In the genomic region with DNA sequence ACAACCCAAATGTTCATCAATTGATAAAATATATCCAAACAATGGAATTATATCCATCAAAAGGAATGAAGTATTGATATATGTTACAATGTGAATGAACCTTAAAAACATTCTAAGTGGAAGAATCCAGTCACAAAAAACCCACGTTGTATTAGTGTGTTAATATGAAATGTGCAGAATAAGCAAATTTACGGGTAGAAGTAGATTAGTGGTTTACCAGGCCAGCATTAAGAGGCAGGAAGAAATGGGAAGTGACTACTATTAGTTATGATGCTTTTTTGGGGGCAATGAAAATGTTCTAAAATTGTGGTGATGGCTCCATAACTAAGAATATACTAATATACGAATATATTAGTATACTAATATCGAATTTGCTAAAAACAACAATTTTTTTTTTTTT, we compare ENCODE assay signal across 10 cellular contexts. TPM values are rescaled to one million over a fixed set of nuclear protein-coding genes. Genes with fewer than 3 reads are reported as not detected.
A peak's percentile ranks its signal among the peaks of the same experiment; 100 is the strongest.
DNase-seq lines count a peak whose midpoint lies in the region; ATAC-seq, FAIRE-seq and TF ChIP-seq lines count a peak whose summit lies in the region.
"Had no signal": no experiment of that assay in that cellular context is flagged by ENCODE, and none has a peak within 500 bp of the region (broad histone marks: within the 10 kb centered on the region; RNA-seq: fewer than 3 reads in every experiment).

No MANE protein-coding gene starts in this region.

- H3K36me3 Mint-ChIP-seq in Calu3 (ENCODE audit: insufficient read depth, unreplicated experiment), result peaks cover 19% of the 10 kb centered on the region
- peaks cover 15% of the 10 kb centered on the region for H3K36me3 Mint-ChIP-seq in natural killer cell treated with Interleukin-12 subunit alpha and Interleukin-12 subunit beta and Interleukin-15 and Interleukin-18, amount 100 ng/mL, for 72 hours

- H3K23ac ChIP-seq in IMR-90 (ENCODE audit: low read depth, low read length), result no peak overlapping the region

- no peak overlapping the region for H4K91ac ChIP-seq in IMR-90 (ENCODE audit: insufficient read depth, low read depth, low read length)

- H2AK9ac ChIP-seq in IMR-90 (replicated peaks; ENCODE audit: low read depth, low read length, poor library complexity), result no peak overlapping the region

- H3K27me3 Mint-ChIP-seq in Calu3 (ENCODE audit: unreplicated experiment), result no peaks in the 10 kb centered on the region
- no peaks in the 10 kb centered on the region for H3K27me3 Mint-ChIP-seq in natural killer cell treated with Interleukin-12 subunit alpha and Interleukin-12 subunit beta and Interleukin-15 and Interleukin-18, amount 100 ng/mL, for 72 hours

- H2BK15ac ChIP-seq in IMR-90 (ENCODE audit: low read depth, low read length), result no peak overlapping the region

- H3K9me3 Mint-ChIP-seq in Calu3 (ENCODE audit: low read depth, unreplicated experiment), result no peaks in the 10 kb centered on the region
- H3K9me3 Mint-ChIP-seq in natural killer cell treated with Interleukin-12 subunit alpha and Interleukin-12 subunit beta and Interleukin-15 and Interleukin-18, amount 100 ng/mL, for 72 hours, result peaks cover 4% of the 10 kb centered on the region

- peaks cover 30% of the 10 kb centered on the region for H3K79me2 ChIP-seq in K562 (ENCODE audit: control insufficient read depth, insufficient read depth, low read length)

- BruUV-seq in Calu3 (replicated peaks; lab: Mats Ljungman, UMichigan) (no TSS peak), IMR-90 (replicated peaks; lab: Mats Ljungman, UMichigan) (no TSS peak), K562 (replicated peaks; lab: Mats Ljungman, UMichigan) (no TSS peak)

- intact Hi-C loops in Calu3 (cut with micrococcal nuclease; ENCODE audit: unreplicated experiment), result no loop called here
- intact Hi-C loops in IMR-90 (cut with micrococcal nuclease), result loop anchor here (2.0 kb wide), 1 partner anchor 243 kb away; a partner anchor contains a TSS
- intact Hi-C loops in K562 (cut with micrococcal nuclease), result no loop called here

- no peak overlapping the region for H2AK5ac ChIP-seq in IMR-90 (ENCODE audit: low read depth, low read length)

- in situ Hi-C loops in IMR-90 (cut with MboI; ENCODE audit: low sequenced_read_pairs), result no loop called here
- in situ Hi-C loops in K562 (cut with MboI), result no loop called here
- in situ Hi-C loops in KBM-7 (cut with MboI; ENCODE audit: low pct_unique_long_range_greater_than_20kb, low sequenced_read_pairs), result no loop called here

- no peak overlapping the region for H3K18ac ChIP-seq in IMR-90 (ENCODE audit: low read depth, low read length)

- H4K8ac ChIP-seq in IMR-90 (ENCODE audit: low read depth in 2 of 2, low read length in 2 of 2), result no peak overlapping the region

- TF ChIP-seq CTCF in Calu3 (IDR thresholded peaks at IDR 0.05; ENCODE audit: unreplicated experiment) (no peak), IMR-90 (conservative IDR thresholded peaks at IDR 0.05; ENCODE audit: low read depth, low read length) (no peak), K562 (IDR thresholded peaks at IDR 0.05 in 2 of 3, conservative IDR thresholded peaks at IDR 0.05 in 1 of 3; ENCODE audit: insufficient read depth in 2 of 3, low read depth in 1 of 3, low read length in 3 of 3) (no peak)

- H3K4ac ChIP-seq in IMR-90 (ENCODE audit: low read depth, low read length), result no peak overlapping the region

- no peak overlapping the region for H3K27ac Mint-ChIP-seq in Calu3 (ENCODE audit: unreplicated experiment)
- no peak overlapping the region for H3K27ac Mint-ChIP-seq in natural killer cell treated with Interleukin-12 subunit alpha and Interleukin-12 subunit beta and Interleukin-15 and Interleukin-18, amount 100 ng/mL, for 72 hours

- no peak for DNase-seq in Calu3
- no peak for DNase-seq in IMR-90
- DNase-seq in K562 (ENCODE audit: extremely low read depth in 1 of 4, low spot score in 3 of 4), result no peak
- DNase-seq in natural killer cell treated with Interleukin-12 subunit alpha and Interleukin-12 subunit beta and Interleukin-15 and Interleukin-18, amount 100 ng/mL, for 72 hours (ENCODE audit: low spot score), result no peak
- DNase-seq in KBM-7, result no peak
- no peak for DNase-seq in stimulated activated CD4-positive, alpha-beta T cell treated with anti-CD3 and anti-CD28 coated beads, Interleukin-4, amount 100 ng/mL, for 24 hours
- DNase-seq: activated CD8-positive, alpha-beta memory T cell treated with anti-CD3 and anti-CD28 coated beads, Interleukin-2, amount 50 U/mL, for 4 hours; SIG-M5 had no signal

- H3K4me3 ChIP-seq in IMR-90 (ENCODE audit: insufficient read depth, low read depth, low read length), result no peak overlapping the region
- H3K4me3 ChIP-seq in K562, result no peak overlapping the region

- H3K79me1 ChIP-seq in IMR-90 (ENCODE audit: low read depth in 1 of 2, low read length in 2 of 2), result peaks cover 3 to 36% of the 10 kb centered on the region in 2 experiments; a peak in 3 of 4 replicates

- no peaks in the 10 kb centered on the region for H3K36me3 ChIP-seq in IMR-90 (ENCODE audit: control insufficient read depth, insufficient read depth, low read length)
- no peaks in the 10 kb centered on the region for H3K36me3 ChIP-seq in K562 (ENCODE audit: control insufficient read depth, insufficient read depth, low read length)

- H3K4me3 Mint-ChIP-seq in Calu3 (ENCODE audit: low read depth, unreplicated experiment), result peak overlapping the region; percentile 95
- H3K4me3 Mint-ChIP-seq in natural killer cell treated with Interleukin-12 subunit alpha and Interleukin-12 subunit beta and Interleukin-15 and Interleukin-18, amount 100 ng/mL, for 72 hours, result peak overlapping the region; percentile 70

- H3K27me3 ChIP-seq in IMR-90 (ENCODE audit: control insufficient read depth, insufficient read depth, low read length) (no peaks in the 10 kb centered on the region), K562 (ENCODE audit: control insufficient read depth in 2 of 2, insufficient read depth in 2 of 2, low read length in 2 of 2) (no peaks in the 10 kb centered on the region)

- dilution Hi-C loops in IMR-90 (cut with HindIII; ENCODE audit: low sequenced_read_pairs, unreplicated experiment), result no loop called here

- no peak overlapping the region for H3K27ac ChIP-seq in IMR-90 (ENCODE audit: insufficient read depth, low read length)
- no peak overlapping the region for H3K27ac ChIP-seq in K562 (ENCODE audit: extremely low read depth, low read depth, low read length)

- H3K4me1 Mint-ChIP-seq in Calu3 (ENCODE audit: low read depth, unreplicated experiment), result peaks cover 17% of the 10 kb centered on the region
- H3K4me1 Mint-ChIP-seq in natural killer cell treated with Interleukin-12 subunit alpha and Interleukin-12 subunit beta and Interleukin-15 and Interleukin-18, amount 100 ng/mL, for 72 hours (ENCODE audit: low read depth in 2 of 2), result peaks cover 28 to 40% of the 10 kb centered on the region in 2 donors

- POLR2A ChIA-PET in IMR-90 (lab: Charles Lee; ENCODE audit: unreplicated experiment), result no interaction called here
- POLR2A ChIA-PET in K562 (lab: Yijun Ruan, JAX), result no interaction called here

- H2BK20ac ChIP-seq in IMR-90 (ENCODE audit: low read depth, low read length), result no peak overlapping the region

- TF ChIP-seq EP300 in K562 (IDR thresholded peaks at IDR 0.05; ENCODE audit: low read length), result no peak

- H3K9me1 ChIP-seq in IMR-90 (ENCODE audit: insufficient read depth, low read length) (0 out of 2 replicates have a peak, but pooled peaks cover 12% of the 10 kb centered on the region), K562 (ENCODE audit: control insufficient read depth, insufficient read depth, low read length) (peaks cover 3% of the 10 kb centered on the region)

- ATAC-seq in IMR-90 (ENCODE audit: low read depth), result no peak
- no peak for ATAC-seq in K562
- ATAC-seq in natural killer cell treated with Interleukin-12 subunit alpha and Interleukin-12 subunit beta and Interleukin-15 and Interleukin-18, amount 100 ng/mL, for 72 hours, result no peak
- ATAC-seq in GM21360 (IDR thresholded peaks at IDR 0.05; ENCODE audit: unreplicated experiment), result no peak
- no peak for ATAC-seq in GM18907 (IDR thresholded peaks at IDR 0.05; ENCODE audit: unreplicated experiment)

- no peak overlapping the region for H2AFZ ChIP-seq in IMR-90 (replicated peaks; ENCODE audit: low read length, poor library complexity)
- H2AFZ ChIP-seq in K562 (ENCODE audit: low read depth, low read length), result no peak overlapping the region

- no peak overlapping the region for H2BK5ac ChIP-seq in IMR-90 (ENCODE audit: low read depth, low read length, poor library complexity, severe bottlenecking)

- CTCF ChIA-PET in Calu3 (lab: Charles Lee), result no interaction called here
- CTCF ChIA-PET in IMR-90 (lab: Yijun Ruan, JAX), result no interaction called here
- CTCF ChIA-PET in K562 (lab: Yijun Ruan, JAX; ENCODE audit: low intra/inter-chr PET ratio), result no interaction called here

- H3K14ac ChIP-seq in IMR-90 (replicated peaks; ENCODE audit: low read depth, low read length), result no peak overlapping the region

- TF ChIP-seq RAD21 in IMR-90 (IDR thresholded peaks at IDR 0.05; ENCODE audit: low read length), result no peak
- TF ChIP-seq RAD21 in K562 (CRISPR knock-in tag; conservative IDR thresholded peaks at IDR 0.05 in 1 of 2, IDR thresholded peaks at IDR 0.05 in 1 of 2), result no peak

- no peak overlapping the region for H3K56ac ChIP-seq in IMR-90 (ENCODE audit: extremely low read depth, insufficient read depth, low read length)

- H3K9ac ChIP-seq in IMR-90 (ENCODE audit: low read depth, low read length) (no peak overlapping the region), K562 (ENCODE audit: insufficient read depth in 1 of 2, low read depth in 2 of 2, low read length in 2 of 2) (no peak overlapping the region)

- no peak overlapping the region for H2BK120ac ChIP-seq in IMR-90 (ENCODE audit: low read depth, low read length)

- H3K9me3 ChIP-seq in IMR-90 (ENCODE audit: control insufficient read depth, insufficient read depth, low read length), result no peaks in the 10 kb centered on the region
- peaks cover 2% of the 10 kb centered on the region; the same call in 1 of the 2 replicates for H3K9me3 ChIP-seq in K562 (replicated peaks; ENCODE audit: control insufficient read depth, insufficient read depth, low read depth, low read length)

- H4K5ac ChIP-seq in IMR-90 (ENCODE audit: low read depth, low read length), result no peak overlapping the region

- H3K4me2 ChIP-seq in IMR-90 (ENCODE audit: low read depth, low read length), result no peak overlapping the region
- no peak overlapping the region for H3K4me2 ChIP-seq in K562 (ENCODE audit: insufficient read depth, low read length)

- WGBS in IMR-90 (ENCODE audit: extremely low coverage in 2 of 2, insufficient read length in 1 of 2), 2 experiments, result no CpG with 5 or more reads among the region's 4 CpGs
- 27% methylated on average over 3 of the region's 4 CpGs for WGBS in K562 (ENCODE audit: insufficient coverage, low coverage, missing lambda C conversion rate)

- H3K4me1 ChIP-seq in IMR-90 (ENCODE audit: control insufficient read depth, insufficient read depth, low read length) (peaks cover 3% of the 10 kb centered on the region; the same call in 1 of the 2 replicates), K562 (replicated peaks in 1 of 2; ENCODE audit: control insufficient read depth in 2 of 2, insufficient read depth in 2 of 2, low read length in 2 of 2) (no peaks in the 10 kb centered on the region)

- H4K20me1 ChIP-seq in IMR-90 (ENCODE audit: insufficient read depth, low read length), result peaks cover 15% of the 10 kb centered on the region; the same call in 1 of the 2 replicates
- H4K20me1 ChIP-seq in K562 (replicated peaks; ENCODE audit: control insufficient read depth, insufficient read depth, low read length), result no peaks in the 10 kb centered on the region

- TF ChIP-seq POLR2A in IMR-90 (IDR thresholded peaks at IDR 0.05; ENCODE audit: low read depth, low read length), result no peak
- no peak for TF ChIP-seq POLR2A in K562 (conservative IDR thresholded peaks at IDR 0.05)

- FAIRE-seq in K562 (lab: Jason Lieb, UNC), result no peak

RNA-seq across cellular contexts. Expression of a gene that starts 1.5 kb away (rescaled TPM):
- total RNA-seq in Calu3 (2022), result 56.1 and 56.6 TPM in 2 replicates
- total RNA-seq in IMR-90 (2012; rRNA removed), result 23.1 and 49.2 TPM in 2 replicates
- polyA plus RNA-seq in IMR-90 (2012; rRNA removed), result 22.2 and 24.4 TPM in 2 replicates
- 3.3 and 9.9 TPM in 2 replicates for polyA plus RNA-seq in IMR-90 (2012; cell fraction: cytosol; rRNA removed)
- 0.58 and 4.6 TPM in 2 replicates for polyA plus RNA-seq in IMR-90 (2012; cell fraction: nucleus; rRNA removed; ENCODE audit: low replicate concordance)
- 2.1 and 4.1 TPM in 2 replicates for total RNA-seq in K562 (2011; cell fraction: chromatin; rRNA removed; ENCODE audit: low replicate concordance)
- 3.3 and 3.5 TPM in 2 replicates for total RNA-seq in K562 (2011; cell fraction: nucleolus; rRNA removed)
- 4.3 and 5.3 TPM in 2 replicates for total RNA-seq in K562 (2011; cell fraction: nucleoplasm; rRNA removed)
- total RNA-seq in K562 (2014; rRNA removed), result 12.2 and 18.2 TPM in 2 replicates
- total RNA-seq in K562 (2014; rRNA removed; fragmentation: Illumina TruSeq; extraction: Trizol), result 27.8 and 30.8 TPM in 2 replicates
- 16.1 and 20.8 TPM in 2 replicates for total RNA-seq in K562 (2015; rRNA removed; fragmentation: Illumina TruSeq; extraction: Trizol)
- total RNA-seq in K562 (2021), result 26.8 and 29.7 TPM in 2 replicates
- 13.3 and 17.1 TPM in 2 replicates for polyA plus RNA-seq in K562 (2011; rRNA removed)
- polyA plus RNA-seq in K562 (2011; cell fraction: cytosol; rRNA removed), result 3.1 and 7.5 TPM in 2 replicates
- 1.8 and 3.5 TPM in 2 replicates for polyA plus RNA-seq in K562 (2011; cell fraction: nucleus; rRNA removed)
- polyA plus RNA-seq in K562 (2012), result 15.8 and 24.1 TPM in 2 replicates
- polyA plus RNA-seq in K562 (2014; fragmentation: Illumina TruSeq; extraction: Trizol), result 19.7 and 20.8 TPM in 2 replicates
- polyA plus RNA-seq in K562 (2014; fragmentation: Nextera tagmentation; extraction: Ambion mirVana), result 10 to 100 TPM; 67.0 to 70.9 TPM
- 25.9 and 29.4 TPM in 2 replicates for polyA plus RNA-seq in K562 (2014; rRNA removed)
- polyA minus RNA-seq in K562 (2011; rRNA and poly(A)+ RNA removed), result 4.3 and 6.1 TPM in 2 replicates
- polyA minus RNA-seq in K562 (2011; cell fraction: cytosol; rRNA and poly(A)+ RNA removed), result 4.8 and 6.0 TPM in 2 replicates
- polyA minus RNA-seq in K562 (2011; cell fraction: nucleus; rRNA and poly(A)+ RNA removed), result 2.6 and 4.3 TPM in 2 replicates
- 10 to 100 TPM; 48.3 to 56.4 TPM for total RNA-seq in natural killer cell treated with Interleukin-12 subunit alpha and Interleukin-12 subunit beta and Interleukin-15 and Interleukin-18, amount 100 ng/mL, for 72 hours

RNA-seq across cellular contexts. Expression of a gene that starts 58.9 kb away (rescaled TPM):
- total RNA-seq in Calu3 (2022) (24.8 and 25.6 TPM in 2 replicates), IMR-90 (2012; rRNA removed) (24.7 and 25.5 TPM in 2 replicates), K562 (2014; rRNA removed) (1.3 and 1.8 TPM in 2 replicates), K562 (2014; rRNA removed; fragmentation: Illumina TruSeq; extraction: Trizol) (3.1 TPM in 2 replicates), K562 (2015; rRNA removed; fragmentation: Illumina TruSeq; extraction: Trizol) (4.1 and 4.6 TPM in 2 replicates), K562 (2021) (3.5 and 3.6 TPM in 2 replicates)
- polyA plus RNA-seq in IMR-90 (2012; rRNA removed) (8.3 and 10.0 TPM in 2 replicates), K562 (2011; rRNA removed) (2.4 TPM in 2 replicates), K562 (2014; fragmentation: Illumina TruSeq; extraction: Trizol) (2.9 and 3.3 TPM in 2 replicates), K562 (2014; fragmentation: Nextera tagmentation; extraction: Ambion mirVana) (1 to 10 TPM; 3.7 to 4.3 TPM), K562 (2014; rRNA removed) (1.8 and 3.5 TPM in 2 replicates)
- polyA plus RNA-seq in IMR-90 (2012; cell fraction: cytosol; rRNA removed), result 2.8 and 5.7 TPM in 2 replicates
- polyA plus RNA-seq in IMR-90 (2012; cell fraction: nucleus; rRNA removed; ENCODE audit: low replicate concordance), result 1.2 and 7.2 TPM in 2 replicates
- total RNA-seq in K562 (2011; cell fraction: chromatin; rRNA removed; ENCODE audit: low replicate concordance), result 0.53 and 0.86 TPM in 2 replicates
- 0.17 and 0.26 TPM in 2 replicates for total RNA-seq in K562 (2011; cell fraction: nucleolus; rRNA removed)
- 0.51 and 1.1 TPM in 2 replicates for total RNA-seq in K562 (2011; cell fraction: nucleoplasm; rRNA removed)
- polyA plus RNA-seq in K562 (2011; cell fraction: cytosol; rRNA removed), result 0.64 and 1.4 TPM in 2 replicates
- polyA plus RNA-seq in K562 (2011; cell fraction: nucleus; rRNA removed), result 0.60 and 0.83 TPM in 2 replicates
- 2.0 and 4.2 TPM in 2 replicates for polyA plus RNA-seq in K562 (2012)
- 1.9 and 3.1 TPM in 2 replicates for polyA minus RNA-seq in K562 (2011; rRNA and poly(A)+ RNA removed)
- 0.86 and 1.1 TPM in 2 replicates for polyA minus RNA-seq in K562 (2011; cell fraction: cytosol; rRNA and poly(A)+ RNA removed)
- polyA minus RNA-seq in K562 (2011; cell fraction: nucleus; rRNA and poly(A)+ RNA removed), result 0.27 and 0.78 TPM in 2 replicates
- total RNA-seq in natural killer cell treated with Interleukin-12 subunit alpha and Interleukin-12 subunit beta and Interleukin-15 and Interleukin-18, amount 100 ng/mL, for 72 hours, result 10 to 100 TPM in 1 of 2 donors, 1 to 10 TPM in 1; 4.9 to 10.8 TPM
